1 cellular context compared by ENCODE assay signal in the genomic region with DNA sequence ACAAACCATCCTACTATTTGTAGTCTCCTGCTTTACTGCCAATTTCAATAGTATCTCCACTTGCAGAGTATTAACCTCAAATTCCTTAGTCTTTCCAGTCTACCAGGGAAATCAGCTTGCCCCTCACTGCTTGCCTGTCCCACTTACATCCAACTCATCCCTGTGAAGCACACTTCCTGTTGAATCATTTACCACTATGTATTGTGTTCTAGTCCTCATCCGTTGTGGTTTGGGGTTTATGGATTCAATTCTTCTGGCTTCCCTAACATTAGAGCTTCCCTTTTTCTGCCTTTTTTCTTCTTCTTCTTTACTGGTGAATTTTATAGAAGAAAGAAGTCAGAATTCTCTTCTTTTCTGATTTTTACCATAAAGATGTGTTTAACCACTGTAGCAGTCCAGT.
TF ChIP-seq lines count a peak whose summit lies in the region.

No MANE protein-coding gene starts in this region.

TF ChIP-seq in H1, 55 proteins besides CTCF, POLR2A, EP300 and RAD21:
- no peak for TF ChIP-seq NANOG (IDR thresholded peaks at IDR 0.05; ENCODE audit: insufficient read depth, low read depth, low read length, poor library complexity, severe bottlenecking)
- TF ChIP-seq SRF (IDR thresholded peaks at IDR 0.05; ENCODE audit: low read depth, low read length), result no peak
- TF ChIP-seq SAP30 (IDR thresholded peaks at IDR 0.05; ENCODE audit: insufficient read depth, insufficient replicate concordance, low read length), result no peak
- TF ChIP-seq POU5F1 (IDR thresholded peaks at IDR 0.05; ENCODE audit: low read depth, low read length), result no peak
- no peak for TF ChIP-seq YY1 (IDR thresholded peaks at IDR 0.05; ENCODE audit: low read depth, low read length)
- TF ChIP-seq CTBP2 (IDR thresholded peaks at IDR 0.05; ENCODE audit: borderline replicate concordance, insufficient read depth, insufficient read length, low read length), result no peak
- TF ChIP-seq SUZ12 (IDR thresholded peaks at IDR 0.05; ENCODE audit: low read length), result no peak
- no peak for TF ChIP-seq GTF2F1 (IDR thresholded peaks at IDR 0.05; ENCODE audit: borderline replicate concordance, low read depth, low read length)
- TF ChIP-seq ASH2L (IDR thresholded peaks at IDR 0.05; ENCODE audit: low read length), result no peak
- no peak for TF ChIP-seq BCL11A (IDR thresholded peaks at IDR 0.05; ENCODE audit: low read depth in 2 of 2, low read length in 2 of 2)
- no peak for TF ChIP-seq CREB1 (IDR thresholded peaks at IDR 0.05)
- no peak for TF ChIP-seq SIRT6 (IDR thresholded peaks at IDR 0.05; ENCODE audit: low read length)
- no peak for TF ChIP-seq RBBP5 (IDR thresholded peaks at IDR 0.05; ENCODE audit: borderline replicate concordance, low read depth, low read length)
- TF ChIP-seq, protein P1, sequence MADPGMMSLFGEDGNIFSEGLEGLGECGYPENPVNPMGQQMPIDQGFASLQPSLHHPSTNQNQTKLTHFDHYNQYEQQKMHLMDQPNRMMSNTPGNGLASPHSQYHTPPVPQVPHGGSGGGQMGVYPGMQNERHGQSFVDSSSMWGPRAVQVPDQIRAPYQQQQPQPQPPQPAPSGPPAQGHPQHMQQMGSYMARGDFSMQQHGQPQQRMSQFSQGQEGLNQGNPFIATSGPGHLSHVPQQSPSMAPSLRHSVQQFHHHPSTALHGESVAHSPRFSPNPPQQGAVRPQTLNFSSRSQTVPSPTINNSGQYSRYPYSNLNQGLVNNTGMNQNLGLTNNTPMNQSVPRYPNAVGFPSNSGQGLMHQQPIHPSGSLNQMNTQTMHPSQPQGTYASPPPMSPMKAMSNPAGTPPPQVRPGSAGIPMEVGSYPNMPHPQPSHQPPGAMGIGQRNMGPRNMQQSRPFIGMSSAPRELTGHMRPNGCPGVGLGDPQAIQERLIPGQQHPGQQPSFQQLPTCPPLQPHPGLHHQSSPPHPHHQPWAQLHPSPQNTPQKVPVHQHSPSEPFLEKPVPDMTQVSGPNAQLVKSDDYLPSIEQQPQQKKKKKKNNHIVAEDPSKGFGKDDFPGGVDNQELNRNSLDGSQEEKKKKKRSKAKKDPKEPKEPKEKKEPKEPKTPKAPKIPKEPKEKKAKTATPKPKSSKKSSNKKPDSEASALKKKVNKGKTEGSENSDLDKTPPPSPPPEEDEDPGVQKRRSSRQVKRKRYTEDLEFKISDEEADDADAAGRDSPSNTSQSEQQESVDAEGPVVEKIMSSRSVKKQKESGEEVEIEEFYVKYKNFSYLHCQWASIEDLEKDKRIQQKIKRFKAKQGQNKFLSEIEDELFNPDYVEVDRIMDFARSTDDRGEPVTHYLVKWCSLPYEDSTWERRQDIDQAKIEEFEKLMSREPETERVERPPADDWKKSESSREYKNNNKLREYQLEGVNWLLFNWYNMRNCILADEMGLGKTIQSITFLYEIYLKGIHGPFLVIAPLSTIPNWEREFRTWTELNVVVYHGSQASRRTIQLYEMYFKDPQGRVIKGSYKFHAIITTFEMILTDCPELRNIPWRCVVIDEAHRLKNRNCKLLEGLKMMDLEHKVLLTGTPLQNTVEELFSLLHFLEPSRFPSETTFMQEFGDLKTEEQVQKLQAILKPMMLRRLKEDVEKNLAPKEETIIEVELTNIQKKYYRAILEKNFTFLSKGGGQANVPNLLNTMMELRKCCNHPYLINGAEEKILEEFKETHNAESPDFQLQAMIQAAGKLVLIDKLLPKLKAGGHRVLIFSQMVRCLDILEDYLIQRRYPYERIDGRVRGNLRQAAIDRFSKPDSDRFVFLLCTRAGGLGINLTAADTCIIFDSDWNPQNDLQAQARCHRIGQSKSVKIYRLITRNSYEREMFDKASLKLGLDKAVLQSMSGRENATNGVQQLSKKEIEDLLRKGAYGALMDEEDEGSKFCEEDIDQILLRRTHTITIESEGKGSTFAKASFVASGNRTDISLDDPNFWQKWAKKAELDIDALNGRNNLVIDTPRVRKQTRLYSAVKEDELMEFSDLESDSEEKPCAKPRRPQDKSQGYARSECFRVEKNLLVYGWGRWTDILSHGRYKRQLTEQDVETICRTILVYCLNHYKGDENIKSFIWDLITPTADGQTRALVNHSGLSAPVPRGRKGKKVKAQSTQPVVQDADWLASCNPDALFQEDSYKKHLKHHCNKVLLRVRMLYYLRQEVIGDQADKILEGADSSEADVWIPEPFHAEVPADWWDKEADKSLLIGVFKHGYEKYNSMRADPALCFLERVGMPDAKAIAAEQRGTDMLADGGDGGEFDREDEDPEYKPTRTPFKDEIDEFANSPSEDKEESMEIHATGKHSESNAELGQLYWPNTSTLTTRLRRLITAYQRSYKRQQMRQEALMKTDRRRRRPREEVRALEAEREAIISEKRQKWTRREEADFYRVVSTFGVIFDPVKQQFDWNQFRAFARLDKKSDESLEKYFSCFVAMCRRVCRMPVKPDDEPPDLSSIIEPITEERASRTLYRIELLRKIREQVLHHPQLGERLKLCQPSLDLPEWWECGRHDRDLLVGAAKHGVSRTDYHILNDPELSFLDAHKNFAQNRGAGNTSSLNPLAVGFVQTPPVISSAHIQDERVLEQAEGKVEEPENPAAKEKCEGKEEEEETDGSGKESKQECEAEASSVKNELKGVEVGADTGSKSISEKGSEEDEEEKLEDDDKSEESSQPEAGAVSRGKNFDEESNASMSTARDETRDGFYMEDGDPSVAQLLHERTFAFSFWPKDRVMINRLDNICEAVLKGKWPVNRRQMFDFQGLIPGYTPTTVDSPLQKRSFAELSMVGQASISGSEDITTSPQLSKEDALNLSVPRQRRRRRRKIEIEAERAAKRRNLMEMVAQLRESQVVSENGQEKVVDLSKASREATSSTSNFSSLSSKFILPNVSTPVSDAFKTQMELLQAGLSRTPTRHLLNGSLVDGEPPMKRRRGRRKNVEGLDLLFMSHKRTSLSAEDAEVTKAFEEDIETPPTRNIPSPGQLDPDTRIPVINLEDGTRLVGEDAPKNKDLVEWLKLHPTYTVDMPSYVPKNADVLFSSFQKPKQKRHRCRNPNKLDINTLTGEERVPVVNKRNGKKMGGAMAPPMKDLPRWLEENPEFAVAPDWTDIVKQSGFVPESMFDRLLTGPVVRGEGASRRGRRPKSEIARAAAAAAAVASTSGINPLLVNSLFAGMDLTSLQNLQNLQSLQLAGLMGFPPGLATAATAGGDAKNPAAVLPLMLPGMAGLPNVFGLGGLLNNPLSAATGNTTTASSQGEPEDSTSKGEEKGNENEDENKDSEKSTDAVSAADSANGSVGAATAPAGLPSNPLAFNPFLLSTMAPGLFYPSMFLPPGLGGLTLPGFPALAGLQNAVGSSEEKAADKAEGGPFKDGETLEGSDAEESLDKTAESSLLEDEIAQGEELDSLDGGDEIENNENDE (IDR thresholded peaks at IDR 0.05; ENCODE audit: insufficient replicate concordance, low read length), result no peak
- TF ChIP-seq ZNF274 (IDR thresholded peaks at IDR 0.05; ENCODE audit: borderline replicate concordance, extremely low read depth, low read length), result no peak
- TF ChIP-seq SP4 (IDR thresholded peaks at IDR 0.05; ENCODE audit: low read length), result no peak
- TF ChIP-seq RNF2 (IDR thresholded peaks at IDR 0.05; ENCODE audit: borderline replicate concordance, low read depth, low read length, missing control alignments, poor library complexity, severe bottlenecking), result no peak
- no peak for TF ChIP-seq HDAC2 (IDR thresholded peaks at IDR 0.05; ENCODE audit: borderline replicate concordance in 1 of 2, low read depth in 2 of 2, low read length in 2 of 2)
- TF ChIP-seq TCF12 (IDR thresholded peaks at IDR 0.05; ENCODE audit: low read depth, low read length), result no peak
- TF ChIP-seq, protein P2, sequence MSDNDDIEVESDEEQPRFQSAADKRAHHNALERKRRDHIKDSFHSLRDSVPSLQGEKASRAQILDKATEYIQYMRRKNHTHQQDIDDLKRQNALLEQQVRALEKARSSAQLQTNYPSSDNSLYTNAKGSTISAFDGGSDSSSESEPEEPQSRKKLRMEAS (IDR thresholded peaks at IDR 0.05), result no peak
